In genomic region chr16:13244770-13245169, GRCh38 we compare ENCODE assay signal across 7 cellular contexts.
"Had no signal": no experiment of that assay in that cellular context is flagged by ENCODE, and none has a peak within 500 bp of the region (broad histone marks: within the 10 kb centered on the region; RNA-seq: fewer than 3 reads in every experiment).

No MANE protein-coding gene starts in this region.

- ATAC-seq: K562 had no signal

- H3K27ac ChIP-seq: HL-60 had no signal

- H3K4me3 Mint-ChIP-seq: IgD-negative memory B cell had no signal

- FAIRE-seq: HTR-8/SVneo, K562 had no signal

- H3K27ac Mint-ChIP-seq: IgD-negative memory B cell had no signal

- H3K4me1 Mint-ChIP-seq: IgD-negative memory B cell had no signal

- DNase-seq: IMR-90, KBM-7, KG1 had no signal

- H3K4me3 ChIP-seq: K562 had no signal

- H3K36me3 Mint-ChIP-seq: IgD-negative memory B cell had no signal

- H3K27me3 Mint-ChIP-seq: IgD-negative memory B cell had no signal
